19 cellular contexts compared by ENCODE assay signal in genomic region chr9:36789886-36790285, GRCh38.
"Had no signal": no experiment of that assay in that cellular context is flagged by ENCODE, and none has a peak within 500 bp of the region (broad histone marks: within the 10 kb centered on the region; RNA-seq: fewer than 3 reads in every experiment).

No MANE protein-coding gene starts in this region.

- ATAC-seq: natural killer cell; stimulated activated naive B cell treated with anti-CD40 and anti-IgM and Interleukin-4, amounts not matched to agents 10 μg/mL and 1 μg/mL and 100 μg/mL, for 72 hours; upper lobe of right lung had no signal

- DNase-seq: activated CD4-positive, alpha-beta T cell treated with anti-CD3 and anti-CD28 coated beads for 4 hours; activated CD4-positive, alpha-beta T cell treated with anti-CD3 and anti-CD28 coated beads, Interleukin-2, amount 50 U/mL, for 48 hours; activated CD8-positive, alpha-beta memory T cell treated with anti-CD3 and anti-CD28 coated beads for 24 hours; activated gamma-delta T cell; activated naive CD4-positive, alpha-beta T cell treated with anti-CD3 and anti-CD28 coated beads, Interleukin-2, amount 10 ng/mL, durations not matched to agents 7 days and 5 days; activated naive CD8-positive, alpha-beta T cell treated with anti-CD3 and anti-CD28 coated beads, Interleukin-2, amount 10 ng/mL, durations not matched to agents 7 days and 5 days; cerebellar nuclear complex; colonic mucosa; effector CD8-positive, alpha-beta T cell; islet precursor cell; left ventricle myocardium inferior; mesendoderm; natural killer cell; stimulated activated CD4-positive, alpha-beta T cell treated with anti-CD3 and anti-CD28 coated beads, Interleukin-15, amount 100 ng/mL, for 24 hours; stimulated activated CD4-positive, alpha-beta T cell treated with anti-CD3 and anti-CD28 coated beads, Interleukin-2, amount 100 ng/mL, for 24 hours; stimulated activated naive B cell treated with anti-CD40 and anti-IgM and Interleukin-4, amounts not matched to agents 10 μg/mL and 1 μg/mL and 100 μg/mL, for 72 hours; stomach; thyroid gland; upper lobe of right lung had no signal
